8 cellular contexts compared by ENCODE assay signal in the genomic region with DNA sequence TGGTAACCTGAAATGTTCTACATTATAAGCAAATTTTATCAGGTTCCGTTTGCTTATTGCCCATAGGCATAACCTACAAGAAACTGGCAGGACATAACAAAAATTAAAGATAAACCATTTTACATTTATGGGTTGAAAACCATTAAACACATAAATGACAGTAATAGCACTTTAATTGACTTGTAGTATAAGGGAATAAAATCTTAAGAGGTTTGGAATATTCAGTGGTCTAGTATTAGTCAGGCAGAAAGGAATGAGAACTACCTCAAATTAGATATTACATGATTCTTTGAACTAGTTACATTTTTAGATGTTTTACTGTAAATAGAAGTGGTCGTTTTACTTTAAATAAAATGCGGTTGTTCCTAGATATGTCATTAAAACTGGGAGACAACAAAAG.
"Had no signal": no experiment of that assay in that cellular context is flagged by ENCODE, and none has a peak within 500 bp of the region (broad histone marks: within the 10 kb centered on the region; RNA-seq: fewer than 3 reads in every experiment).

No MANE protein-coding gene starts in this region.

- H3K4me3 ChIP-seq: HAP-1 had no signal

- FAIRE-seq: HepG2 had no signal

- H3K27ac Mint-ChIP-seq: HFFc6, IgD-negative memory B cell had no signal

- H3K36me3 ChIP-seq: HAP-1 had no signal

- H3K9me3 ChIP-seq: HAP-1 had no signal

- H3K36me3 Mint-ChIP-seq: IgD-negative memory B cell had no signal

- DNase-seq: GOT3, H7, HFFc6 had no signal

- ATAC-seq: HCT116, HepG2 had no signal

- H3K4me3 Mint-ChIP-seq: HFFc6, IgD-negative memory B cell had no signal

- H3K27ac ChIP-seq: HL-60 had no signal

- H3K4me1 Mint-ChIP-seq: IgD-negative memory B cell had no signal

- H3K27me3 Mint-ChIP-seq: IgD-negative memory B cell had no signal

- H3K9me3 Mint-ChIP-seq: HFFc6, IgD-negative memory B cell had no signal
